ENCODE assay signal across 28 cellular contexts in genomic region chr1:240644732-240645131, GRCh38. TPM values are rescaled to one million over a fixed set of nuclear protein-coding genes. Genes with fewer than 3 reads are reported as not detected.
DNase-seq lines count a peak whose midpoint lies in the region; FAIRE-seq and TF ChIP-seq lines count a peak whose summit lies in the region.
"Had no signal": no experiment of that assay in that cellular context is flagged by ENCODE, and none has a peak within 500 bp of the region (broad histone marks: within the 10 kb centered on the region; RNA-seq: fewer than 3 reads in every experiment).

No MANE protein-coding gene starts in this region.

- no peak overlapping the region for H4K91ac ChIP-seq in H1 (replicated peaks; ENCODE audit: insufficient read length, low read length)
- H4K91ac ChIP-seq in trophoblast cell (ENCODE audit: low read depth, low read length) = no peak overlapping the region

- no peak overlapping the region for H4K12ac ChIP-seq in trophoblast cell (ENCODE audit: low read depth, low read length)

- H3K18ac ChIP-seq in H1 (ENCODE audit: extremely low read depth, low read length) (no peak overlapping the region), trophoblast cell (ENCODE audit: low read length) (no peak overlapping the region)

- no peaks in the 10 kb centered on the region for H3K79me2 ChIP-seq in H1 (ENCODE audit: control insufficient read depth in 1 of 2, insufficient read depth in 2 of 2, low read length in 2 of 2)
- H3K79me2 ChIP-seq in trophoblast cell (ENCODE audit: control insufficient read depth, insufficient read depth, low read length, poor library complexity) = no peaks in the 10 kb centered on the region

- DNase-seq in Daoy (ENCODE audit: low read depth) (peak; percentile 24), MG63 (peak; percentile 40), H1 (ENCODE audit: low read depth in 1 of 2, low spot score in 2 of 2) (no peak), trophoblast cell (peak; percentile 94 to 96), NCI-H2081 treated with DMSO at 0.1 percent for 48 hours (lab: John Stamatoyannopoulos, UW) (no peak), NCI-H526 (lab: John Stamatoyannopoulos, UW) (no peak), stomach (no peak)
- DNase-seq: CD4-positive, CD25-positive, alpha-beta regulatory T cell; DMS153; DND-41; H9; HFFc6; Kasumi-1; MM.1S; NCI-H1417; NCI-H1694; NCI-H2029 treated with DMSO at 0.1 percent for 48 hours; NCI-H2227 treated with DMSO at 0.1 percent for 48 hours; NCI-H69; Right ventricle myocardium superior had no signal

- H4K8ac ChIP-seq in H1 (ENCODE audit: extremely low read depth, insufficient read depth, low read length) (no peak overlapping the region), trophoblast cell (ENCODE audit: low read depth, low read length) (no peak overlapping the region)

- H3K4me2 ChIP-seq in H1 (ENCODE audit: insufficient read depth in 1 of 2, low read depth in 2 of 2, low read length in 2 of 2) = no peak overlapping the region
- no peak overlapping the region for H3K4me2 ChIP-seq in trophoblast cell (ENCODE audit: low read length)
- H3K4me2 ChIP-seq: BLaER1 had no signal

- no peaks in the 10 kb centered on the region; the same call in 1 of the 2 replicates for H3K27me3 ChIP-seq in MG63
- H3K27me3 ChIP-seq in H1 (replicated peaks in 1 of 4; ENCODE audit: control insufficient read depth in 3 of 4, extremely low read depth in 1 of 4, insufficient read depth in 3 of 4, low read length in 3 of 4) = no peaks in the 10 kb centered on the region
- H3K27me3 ChIP-seq in trophoblast cell (ENCODE audit: insufficient read depth, low read length) = no peaks in the 10 kb centered on the region
- H3K27me3 ChIP-seq in stomach = no peaks in the 10 kb centered on the region
- H3K27me3 ChIP-seq: BLaER1 had no signal

- H3K4ac ChIP-seq in H1 (replicated peaks; ENCODE audit: insufficient read length, low read depth, low read length) (no peak overlapping the region), trophoblast cell (ENCODE audit: low read depth, low read length) (no peak overlapping the region)

- H2BK5ac ChIP-seq in H1 (ENCODE audit: low read depth, low read length) (no peak overlapping the region), trophoblast cell (ENCODE audit: low read depth, low read length, poor library complexity) (no peak overlapping the region)

- H3K14ac ChIP-seq in H1 (ENCODE audit: insufficient read length) (no peak overlapping the region), trophoblast cell (ENCODE audit: low read length) (no peak overlapping the region)

- H3K56ac ChIP-seq in H1 (replicated peaks; ENCODE audit: insufficient read length, low read depth, low read length) = no peak overlapping the region

- H3K79me1 ChIP-seq in H1 (ENCODE audit: low read depth, low read length) = no peaks in the 10 kb centered on the region
- H3K79me1 ChIP-seq in trophoblast cell (ENCODE audit: low read length) = peaks cover 6% of the 10 kb centered on the region

- no peak overlapping the region for H3K27ac ChIP-seq in H1 (ENCODE audit: low read depth, low read length)
- peak overlapping the region; percentile 82 for H3K27ac ChIP-seq in trophoblast cell (ENCODE audit: low read depth, low read length)
- H3K27ac ChIP-seq in stomach = no peak overlapping the region
- H3K27ac ChIP-seq: BLaER1, SJSA1 had no signal

- H3K36me3 ChIP-seq in MG63 (no peaks in the 10 kb centered on the region), H1 (ENCODE audit: control insufficient read depth in 2 of 4, insufficient read depth in 4 of 4, low read length in 3 of 4) (no peaks in the 10 kb centered on the region), trophoblast cell (ENCODE audit: control insufficient read depth in 1 of 2, insufficient read depth in 2 of 2, low read length in 2 of 2) (no peaks in the 10 kb centered on the region), stomach (no peaks in the 10 kb centered on the region)
- H3K36me3 ChIP-seq: BLaER1, SJSA1 had no signal

- TF ChIP-seq EP300 in H1 (IDR thresholded peaks at IDR 0.05; ENCODE audit: borderline replicate concordance in 1 of 2, low read depth in 2 of 2, low read length in 2 of 2) (no peak), stomach (IDR thresholded peaks at IDR 0.05) (no peak)

- H2AFZ ChIP-seq in H1 (ENCODE audit: low read length) (peak overlapping the region; percentile 44; the same call in 1 of the 2 replicates), trophoblast cell (ENCODE audit: insufficient read depth, low read length, poor library complexity) (no peak overlapping the region)

- TF ChIP-seq RAD21 in H1 (IDR thresholded peaks at IDR 0.05 in 1 of 2, conservative IDR thresholded peaks at IDR 0.05 in 1 of 2; ENCODE audit: low read depth in 2 of 2, low read length in 2 of 2) = no peak

- H2BK15ac ChIP-seq in H1 (ENCODE audit: low read length) = no peak overlapping the region

- FAIRE-seq in H1 (lab: Jason Lieb, UNC) = no peak
- FAIRE-seq: A204.1, GM19239, HepG2 had no signal

- no peak overlapping the region for H2BK12ac ChIP-seq in H1 (ENCODE audit: low read depth, low read length)
- H2BK12ac ChIP-seq in trophoblast cell (ENCODE audit: low read length) = no peak overlapping the region

- no peak overlapping the region for H3K9ac ChIP-seq in H1 (replicated peaks in 1 of 4; ENCODE audit: extremely low read depth in 1 of 4, low read depth in 3 of 4, low read length in 3 of 4)
- no peak overlapping the region for H3K9ac ChIP-seq in trophoblast cell (ENCODE audit: low read length)
- H3K9ac ChIP-seq: BLaER1 had no signal

- no peaks in the 10 kb centered on the region for H4K20me1 ChIP-seq in H1 (replicated peaks in 1 of 2; ENCODE audit: control insufficient read depth in 1 of 2, insufficient read depth in 2 of 2, low read length in 2 of 2)
- H4K20me1 ChIP-seq: BLaER1 had no signal

- TF ChIP-seq CTCF in H1 (IDR thresholded peaks at IDR 0.05; ENCODE audit: control extremely low read depth in 1 of 3, insufficient read depth in 1 of 3, low read depth in 1 of 3, low read length in 3 of 3) (no peak), stomach (IDR thresholded peaks at IDR 0.05) (no peak)

- POLR2A ChIA-PET in H1 (lab: Charles Lee; ENCODE audit: partially characterized antibody) = no interaction called here

- H3K23ac ChIP-seq in H1 (ENCODE audit: insufficient read length) = no peak overlapping the region
- no peak overlapping the region for H3K23ac ChIP-seq in trophoblast cell (ENCODE audit: low read length)

- CTCF ChIA-PET in H1 (lab: Charles Lee; ENCODE audit: partially characterized antibody) = interaction anchor here (0.5 kb wide), 1 partner anchor 436 kb away, joined by 3 read pairs; no protein-coding TSS in a partner anchor

- H2AK5ac ChIP-seq in H1 (ENCODE audit: low read depth, low read length) = no peak overlapping the region
- no peak overlapping the region for H2AK5ac ChIP-seq in trophoblast cell (ENCODE audit: low read length)

- intact Hi-C loops in stomach (cut with DNase I; ENCODE audit: low total_unique reads) = no loop called here

- no peak overlapping the region for H4K5ac ChIP-seq in H1 (ENCODE audit: insufficient read length, low read depth, low read length)

- H3K4me3 ChIP-seq in MG63 = no peak overlapping the region
- H3K4me3 ChIP-seq in H1 (ENCODE audit: extremely low read depth in 1 of 4, insufficient read depth in 2 of 4, low read depth in 3 of 4, low read length in 4 of 4) = no peak overlapping the region
- no peak overlapping the region for H3K4me3 ChIP-seq in trophoblast cell (ENCODE audit: low read depth, low read length)
- H3K4me3 ChIP-seq in stomach = no peak overlapping the region
- H3K4me3 ChIP-seq: BLaER1, SJSA1 had no signal

- H3K23me2 ChIP-seq in H1 (ENCODE audit: low read depth, low read length) = no peaks in the 10 kb centered on the region

- H2BK120ac ChIP-seq in H1 (replicated peaks; ENCODE audit: low read depth, low read length) (no peak overlapping the region), trophoblast cell (ENCODE audit: insufficient read depth, low read length, poor library complexity) (no peak overlapping the region)

- TF ChIP-seq POLR2A in H1 (IDR thresholded peaks at IDR 0.05; ENCODE audit: control extremely low read depth in 1 of 2, low read depth in 2 of 2, low read length in 2 of 2) = no peak
- no peak for TF ChIP-seq POLR2A in stomach (IDR thresholded peaks at IDR 0.05)

- no peak overlapping the region for H2BK20ac ChIP-seq in H1 (ENCODE audit: low read length)

- H3K9me3 ChIP-seq in MG63 = no peaks in the 10 kb centered on the region
- H3K9me3 ChIP-seq in H1 (ENCODE audit: insufficient read depth in 2 of 2, low read depth in 1 of 2, low read length in 1 of 2) = no peaks in the 10 kb centered on the region
- H3K9me3 ChIP-seq in trophoblast cell (ENCODE audit: insufficient read depth, low read depth, low read length) = no peaks in the 10 kb centered on the region
- no peaks in the 10 kb centered on the region for H3K9me3 ChIP-seq in stomach
- H3K9me3 ChIP-seq: BLaER1, SJSA1 had no signal

- H3K4me1 ChIP-seq in H1 (replicated peaks in 1 of 4; ENCODE audit: control insufficient read depth in 3 of 4, insufficient read depth in 4 of 4, low read length in 3 of 4) = no peaks in the 10 kb centered on the region
- peaks cover 2 to 10% of the 10 kb centered on the region in 2 experiments for H3K4me1 ChIP-seq in trophoblast cell (ENCODE audit: control insufficient read depth in 1 of 2, insufficient read depth in 2 of 2, low read length in 2 of 2)
- no peaks in the 10 kb centered on the region for H3K4me1 ChIP-seq in stomach
- H3K4me1 ChIP-seq: BLaER1, SJSA1 had no signal

- 84% methylated on average over 6 of the region's 6 CpGs; no CpG with 5 or more reads in 1 of the 2 experiments for WGBS in H1 (ENCODE audit: extremely low coverage in 1 of 2, insufficient coverage in 1 of 2, insufficient read length in 1 of 2, insufficient replicate concordance in 2 of 2, low coverage in 1 of 2, low lambda C conversion rate in 2 of 2, missing lambda C conversion rate in 1 of 2), 2 experiments
- WGBS in trophoblast cell (ENCODE audit: extremely low coverage, insufficient coverage, insufficient read length) = no CpG with 5 or more reads among the region's 6 CpGs
- WGBS in stomach, 5 donors = 41 to 61% (median 53%) methylated on average over 6 of the region's 6 CpGs

RNA-seq across cellular contexts. Expression of gene GREM2, which starts 32.8 kb away (rescaled TPM):
- total RNA-seq in Daoy (2014; rRNA removed; shearing (Covaris generic)) = not detected in 2 replicates
- 0.63 and 1.5 TPM in 2 replicates for total RNA-seq in MG63 (2014; rRNA removed; shearing (Covaris generic); ENCODE audit: low replicate concordance)
- not detected in 2 replicates for total RNA-seq in H1 (2021; fragmentation: NEBNext Ultra II Directional; extraction: Animal tissue kit (Norgen Biotek cat#: 25700))
- 0.03 and 0.05 TPM in 2 replicates for polyA plus RNA-seq in H1 (2011; rRNA removed)
- 0.04 TPM for polyA plus RNA-seq in H1 (2011; cell fraction: cytosol; rRNA removed)
- 0.04 TPM for polyA plus RNA-seq in H1 (2011; cell fraction: nucleus; rRNA removed)
- 0.05 to 0.09 TPM (median 0.08 TPM) in 3 of 4 replicates, not detected in the other for polyA plus RNA-seq in H1 (2012, experiment 1 of 2)
- polyA plus RNA-seq in H1 (2012, experiment 2 of 2) = 0.05 TPM
- 0.18 TPM for polyA plus RNA-seq in H1 (2013, experiment 1 of 2)
- 0.24 TPM for polyA plus RNA-seq in H1 (2013, experiment 2 of 2)
- 0.06 TPM in 1 of 2 replicates, not detected in the other for polyA minus RNA-seq in H1 (2011; rRNA and poly(A)+ RNA removed)
- polyA minus RNA-seq in H1 (2011; cell fraction: cytosol; rRNA and poly(A)+ RNA removed) = not detected
- not detected for polyA minus RNA-seq in H1 (2011; cell fraction: nucleus; rRNA and poly(A)+ RNA removed)
- 18.9 and 20.6 TPM in 2 replicates for polyA plus RNA-seq in trophoblast cell (2013)
- 10 to 100 TPM in 1 of 5 donors, 1 to 10 TPM in 2, under 1 TPM in 1, not detected in 1; 0.45 to 10.5 (median 3.1) TPM for total RNA-seq in stomach
- 1 to 10 TPM; 2.0 to 5.6 (median 2.4) TPM for polyA plus RNA-seq in stomach
- total RNA-seq: CD4-positive, CD25-positive, alpha-beta regulatory T cell; H9; HepG2; HT1080; OCI-LY7; Right ventricle myocardium superior; RPMI7951 had no signal
- polyA plus RNA-seq: CD4-positive, CD25-positive, alpha-beta regulatory T cell had no signal

Comparison
In these comparisons a context has a peak if more than half of its experiments do, and no peak if none do; other contexts are left out.
1. DNase-seq: peak in Daoy (single experiment), MG63 (single experiment) and trophoblast cell (2 of 2); none in H1 (0 of 2), NCI-H2081 treated with DMSO at 0.1 percent for 48 hours (single experiment), NCI-H526 (0 of 2) and stomach (single experiment).